22 cellular contexts compared by ENCODE assay signal in genomic region chr2:95272781-95273180, GRCh38. TPM values are rescaled to one million over a fixed set of nuclear protein-coding genes. Genes with fewer than 3 reads are reported as not detected.
"Had no signal": no experiment of that assay in that cellular context is flagged by ENCODE, and none has a peak within 500 bp of the region (broad histone marks: within the 10 kb centered on the region; RNA-seq: fewer than 3 reads in every experiment).

No MANE protein-coding gene starts in this region.

- H3K36me3 ChIP-seq: cardiac muscle cell, right lobe of liver, vagina had no signal

- H3K4me3 Mint-ChIP-seq: activated CD4-positive, alpha-beta T cell treated with anti-CD3 and anti-CD28 coated beads, Interleukin-2, amount 10 ng/mL, durations not matched to agents 24 days and 14 days; activated CD8-positive, alpha-beta T cell treated with anti-CD3 and anti-CD28 coated beads for 36 hours; activated naive CD8-positive, alpha-beta T cell treated with anti-CD3 and anti-CD28 coated beads, Interleukin-2, amount 50 U/mL, for 24 hours; nephron; stimulated activated memory B cell treated with anti-CD40 and anti-IgM and Interleukin-4, amounts not matched to agents 10 μg/mL and 1 μg/mL and 100 μg/mL, for 72 hours; T-helper 1 cell treated with Interleukin-12 subunit alpha and Interleukin-12 subunit beta and Interleukin-4 antibody, amounts not matched to agents 30 μg/mL and 1 μg/mL, for 36 hours had no signal

- H3K9me3 ChIP-seq: right lobe of liver, vagina had no signal

- H3K4me3 ChIP-seq: cardiac muscle cell, right lobe of liver, skin epidermis, vagina had no signal

- H3K36me3 Mint-ChIP-seq: stimulated activated memory B cell treated with anti-CD40 and anti-IgM and Interleukin-4, amounts not matched to agents 10 μg/mL and 1 μg/mL and 100 μg/mL, for 72 hours had no signal

- ATAC-seq: activated CD4-positive, CD25-positive, alpha-beta regulatory T cell treated with anti-CD3 and anti-CD28 coated beads, Interleukin-2, amount 50 U/mL, for 24 hours; activated CD8-positive, alpha-beta T cell treated with anti-CD3 and anti-CD28 coated beads for 36 hours; activated naive CD8-positive, alpha-beta T cell treated with anti-CD3 and anti-CD28 coated beads, Interleukin-2, amount 50 U/mL, for 24 hours; foreskin keratinocyte; left lobe of liver; right lobe of liver; stimulated activated memory B cell treated with anti-CD40 and anti-IgM and Interleukin-4, amounts not matched to agents 10 μg/mL and 1 μg/mL and 100 μg/mL, for 72 hours had no signal

- H3K4me1 Mint-ChIP-seq: activated CD4-positive, alpha-beta T cell treated with anti-CD3 and anti-CD28 coated beads, Interleukin-2, amount 10 ng/mL, durations not matched to agents 24 days and 14 days; activated naive CD8-positive, alpha-beta T cell treated with anti-CD3 and anti-CD28 coated beads, Interleukin-2, amount 50 U/mL, for 24 hours; nephron; stimulated activated memory B cell treated with anti-CD40 and anti-IgM and Interleukin-4, amounts not matched to agents 10 μg/mL and 1 μg/mL and 100 μg/mL, for 72 hours had no signal

- H3K27me3 ChIP-seq: cardiac muscle cell, foreskin keratinocyte, right lobe of liver, vagina had no signal

- H3K27ac ChIP-seq: cardiac muscle cell, foreskin keratinocyte, right lobe of liver, vagina had no signal

- H3K27me3 Mint-ChIP-seq: activated CD4-positive, alpha-beta T cell treated with anti-CD3 and anti-CD28 coated beads, Interleukin-2, amount 10 ng/mL, durations not matched to agents 24 days and 14 days; activated CD8-positive, alpha-beta T cell treated with anti-CD3 and anti-CD28 coated beads for 36 hours; activated naive CD8-positive, alpha-beta T cell treated with anti-CD3 and anti-CD28 coated beads, Interleukin-2, amount 50 U/mL, for 24 hours had no signal

- DNase-seq: activated CD4-positive, alpha-beta T cell treated with anti-CD3 and anti-CD28 coated beads, Interleukin-2, amount 10 ng/mL, durations not matched to agents 24 days and 14 days; activated CD8-positive, alpha-beta T cell treated with anti-CD3 and anti-CD28 coated beads for 36 hours; activated gamma-delta T cell; activated naive CD4-positive, alpha-beta T cell treated with anti-CD3 and anti-CD28 coated beads, Interleukin-2, amount 50 U/mL, for 16 hours; activated naive CD8-positive, alpha-beta T cell treated with anti-CD3 and anti-CD28 coated beads, Interleukin-2, amount 50 U/mL, for 24 hours; activated T-cell treated with anti-CD3 and anti-CD28 coated beads, Interleukin-2, amount 50 U/mL, for 48 hours; dermis blood vessel endothelial cell; effector CD8-positive, alpha-beta T cell; foreskin keratinocyte; midbrain; T1000; trophoblast cell had no signal

- H3K9me3 Mint-ChIP-seq: activated CD4-positive, alpha-beta T cell treated with anti-CD3 and anti-CD28 coated beads, Interleukin-2, amount 10 ng/mL, durations not matched to agents 24 days and 14 days; activated CD8-positive, alpha-beta T cell treated with anti-CD3 and anti-CD28 coated beads for 36 hours; activated naive CD8-positive, alpha-beta T cell treated with anti-CD3 and anti-CD28 coated beads, Interleukin-2, amount 50 U/mL, for 24 hours; nephron; stimulated activated memory B cell treated with anti-CD40 and anti-IgM and Interleukin-4, amounts not matched to agents 10 μg/mL and 1 μg/mL and 100 μg/mL, for 72 hours; T-helper 1 cell treated with Interleukin-12 subunit alpha and Interleukin-12 subunit beta and Interleukin-4 antibody, amounts not matched to agents 30 μg/mL and 1 μg/mL, for 36 hours had no signal

- H3K27ac Mint-ChIP-seq: activated CD4-positive, alpha-beta T cell treated with anti-CD3 and anti-CD28 coated beads, Interleukin-2, amount 10 ng/mL, durations not matched to agents 24 days and 14 days; activated CD8-positive, alpha-beta T cell treated with anti-CD3 and anti-CD28 coated beads for 36 hours; activated naive CD8-positive, alpha-beta T cell treated with anti-CD3 and anti-CD28 coated beads, Interleukin-2, amount 50 U/mL, for 24 hours; nephron; stimulated activated memory B cell treated with anti-CD40 and anti-IgM and Interleukin-4, amounts not matched to agents 10 μg/mL and 1 μg/mL and 100 μg/mL, for 72 hours; T-helper 1 cell treated with Interleukin-12 subunit alpha and Interleukin-12 subunit beta and Interleukin-4 antibody, amounts not matched to agents 30 μg/mL and 1 μg/mL, for 36 hours had no signal

RNA-seq across cellular contexts. Expression of gene KCNIP3, which starts 24.4 kb away (rescaled TPM):
- total RNA-seq: activated CD4-positive, alpha-beta T cell treated with anti-CD3 and anti-CD28 coated beads, Interleukin-2, amount 10 ng/mL, durations not matched to agents 24 days and 14 days; activated CD8-positive, alpha-beta T cell treated with anti-CD3 and anti-CD28 coated beads for 36 hours; lung microvascular endothelial cell had no signal
